ENCODE assay signal across 11 cellular contexts in genomic region chr19:18150776-18151624, GRCh38. TPM values are rescaled to one million over a fixed set of nuclear protein-coding genes. Genes with fewer than 3 reads are reported as not detected.
DNase-seq lines count a peak whose midpoint lies in the region; ATAC-seq and TF ChIP-seq lines count a peak whose summit lies in the region.
"Had no signal": no experiment of that assay in that cellular context is flagged by ENCODE, and none has a peak within 500 bp of the region (broad histone marks: within the 10 kb centered on the region; RNA-seq: fewer than 3 reads in every experiment).

No MANE protein-coding gene starts in this region.

- intact Hi-C loops in stomach (cut with DNase I; ENCODE audit: low total_unique reads): no loop called here

- ATAC-seq in activated T-cell treated with anti-CD3 and anti-CD28 coated beads, Interleukin-2, amount 50 U/mL, for 72 hours (replicated peaks in 1 of 2): no peak
- no peak for ATAC-seq in activated CD8-positive, alpha-beta T cell treated with anti-CD3 and anti-CD28 coated beads, Interleukin-2, amount 10 ng/mL, durations not matched to agents 7 days and 5 days
- ATAC-seq in GM18868 (IDR thresholded peaks at IDR 0.05; ENCODE audit: unreplicated experiment): no peak
- ATAC-seq: left cardiac atrium had no signal

- peaks cover 27 to 41% (median 38%) of the 10 kb centered on the region in 4 donors for H3K4me1 ChIP-seq in stomach

- H3K4me3 Mint-ChIP-seq in activated T-cell treated with anti-CD3 and anti-CD28 coated beads, Interleukin-2, amount 50 U/mL, for 72 hours: peak overlapping the region; percentile 73 to 79
- peak overlapping the region; percentile 79 for H3K4me3 Mint-ChIP-seq in activated CD8-positive, alpha-beta T cell treated with anti-CD3 and anti-CD28 coated beads, Interleukin-2, amount 10 ng/mL, durations not matched to agents 7 days and 5 days
- H3K4me3 Mint-ChIP-seq in glutamatergic neuron (ENCODE audit: unreplicated experiment): peak overlapping the region; percentile 7

- no peaks in the 10 kb centered on the region for H3K9me3 ChIP-seq in stomach

- peaks cover 24% of the 10 kb centered on the region for H3K4me1 Mint-ChIP-seq in activated T-cell treated with anti-CD3 and anti-CD28 coated beads, Interleukin-2, amount 50 U/mL, for 72 hours (ENCODE audit: low read depth)
- H3K4me1 Mint-ChIP-seq in activated CD8-positive, alpha-beta T cell treated with anti-CD3 and anti-CD28 coated beads, Interleukin-2, amount 10 ng/mL, durations not matched to agents 7 days and 5 days (ENCODE audit: low read depth): peaks cover 30% of the 10 kb centered on the region
- H3K4me1 Mint-ChIP-seq in glutamatergic neuron (ENCODE audit: low read depth, unreplicated experiment): peaks cover 7% of the 10 kb centered on the region

- H3K9me3 Mint-ChIP-seq in activated T-cell treated with anti-CD3 and anti-CD28 coated beads, Interleukin-2, amount 50 U/mL, for 72 hours: no peaks in the 10 kb centered on the region
- H3K9me3 Mint-ChIP-seq in activated CD8-positive, alpha-beta T cell treated with anti-CD3 and anti-CD28 coated beads, Interleukin-2, amount 10 ng/mL, durations not matched to agents 7 days and 5 days (ENCODE audit: insufficient read depth): no peaks in the 10 kb centered on the region
- H3K9me3 Mint-ChIP-seq in glutamatergic neuron (ENCODE audit: unreplicated experiment): peaks cover 4% of the 10 kb centered on the region

- no peak for TF ChIP-seq EP300 in stomach (IDR thresholded peaks at IDR 0.05)

- peak overlapping the region in 3 of 5 donors; percentile 91 to 96 (median 93) for H3K27ac ChIP-seq in stomach

- no peak for TF ChIP-seq POLR2A in stomach (IDR thresholded peaks at IDR 0.05)

- no peak overlapping the region for H3K4me3 ChIP-seq in stomach

- peaks cover 2 to 47% (median 38%) of the 10 kb centered on the region in 4 donors for H3K36me3 ChIP-seq in stomach

- 75 to 89% (median 88%) methylated on average over 12 to 18 of the region's 18 CpGs for WGBS in stomach, 5 donors

- peak overlapping the region; percentile 64 for H3K27ac Mint-ChIP-seq in activated T-cell treated with anti-CD3 and anti-CD28 coated beads, Interleukin-2, amount 50 U/mL, for 72 hours
- H3K27ac Mint-ChIP-seq in activated CD8-positive, alpha-beta T cell treated with anti-CD3 and anti-CD28 coated beads, Interleukin-2, amount 10 ng/mL, durations not matched to agents 7 days and 5 days: peak overlapping the region; percentile 98
- no peak overlapping the region for H3K27ac Mint-ChIP-seq in glutamatergic neuron (ENCODE audit: unreplicated experiment)

- no peaks in the 10 kb centered on the region for H3K27me3 Mint-ChIP-seq in activated T-cell treated with anti-CD3 and anti-CD28 coated beads, Interleukin-2, amount 50 U/mL, for 72 hours (ENCODE audit: low read depth)
- no peaks in the 10 kb centered on the region for H3K27me3 Mint-ChIP-seq in activated CD8-positive, alpha-beta T cell treated with anti-CD3 and anti-CD28 coated beads, Interleukin-2, amount 10 ng/mL, durations not matched to agents 7 days and 5 days (ENCODE audit: low read depth)
- peaks cover 7% of the 10 kb centered on the region for H3K27me3 Mint-ChIP-seq in glutamatergic neuron (ENCODE audit: unreplicated experiment)

- CTCF ChIA-PET in activated CD8-positive, alpha-beta T cell treated with anti-CD3 and anti-CD28 coated beads, Interleukin-2, amount 10 ng/mL, durations not matched to agents 7 days and 5 days (lab: Charles Lee): interaction anchor here (0.7 to 3.0 kb wide), 14 partner anchors 9 to 281 kb away, joined by 3 to 15 read pairs (median 5); partner anchors contain the start of gene RAB3A

- H3K36me3 Mint-ChIP-seq in activated T-cell treated with anti-CD3 and anti-CD28 coated beads, Interleukin-2, amount 50 U/mL, for 72 hours (ENCODE audit: insufficient read depth in 2 of 2): peaks cover 0 to 4% of the 10 kb centered on the region in 2 donors
- H3K36me3 Mint-ChIP-seq in activated CD8-positive, alpha-beta T cell treated with anti-CD3 and anti-CD28 coated beads, Interleukin-2, amount 10 ng/mL, durations not matched to agents 7 days and 5 days (ENCODE audit: low read depth): peaks cover 27% of the 10 kb centered on the region
- H3K36me3 Mint-ChIP-seq in glutamatergic neuron (ENCODE audit: unreplicated experiment): no peaks in the 10 kb centered on the region

- H3K27me3 ChIP-seq in stomach: no peaks in the 10 kb centered on the region

- DNase-seq in activated T-cell treated with anti-CD3 and anti-CD28 coated beads, Interleukin-2, amount 50 U/mL, for 72 hours: no peak
- no peak for DNase-seq in activated T-cell treated with anti-CD3 and anti-CD28 coated beads, Interleukin-2, amount 50 U/mL, for 48 hours
- DNase-seq in activated CD8-positive, alpha-beta T cell treated with anti-CD3 and anti-CD28 coated beads, Interleukin-2, amount 10 ng/mL, durations not matched to agents 7 days and 5 days: no peak
- DNase-seq in glutamatergic neuron: no peak
- DNase-seq in stomach: no peak
- no peak for DNase-seq in NCI-H146 (lab: John Stamatoyannopoulos, UW)
- no peak for DNase-seq in mucosa of gallbladder (ENCODE audit: low spot score)
- DNase-seq: left cardiac atrium, NCI-H1105 treated with DMSO at 0.1 percent for 48 hours, SHP77 treated with DMSO at 0.1 percent for 48 hours had no signal

- TF ChIP-seq CTCF in glutamatergic neuron (IDR thresholded peaks at IDR 0.05; ENCODE audit: partially characterized antibody, unreplicated experiment): no peak
- no peak for TF ChIP-seq CTCF in stomach (IDR thresholded peaks at IDR 0.05)

- POLR2A ChIA-PET in activated CD8-positive, alpha-beta T cell treated with anti-CD3 and anti-CD28 coated beads, Interleukin-2, amount 10 ng/mL, durations not matched to agents 7 days and 5 days (lab: Charles Lee): interaction anchor here (2.0 to 2.2 kb wide), 4 partner anchors 9 to 62 kb away, joined by 8 to 14 read pairs (median 10); no protein-coding TSS in a partner anchor

RNA-seq across cellular contexts. Expression of gene PIK3R2, which starts 2.0 kb away (rescaled TPM):
- 10 to 100 TPM; 13.3 to 15.4 TPM for total RNA-seq in activated T-cell treated with anti-CD3 and anti-CD28 coated beads, Interleukin-2, amount 50 U/mL, for 72 hours
- 1 to 10 TPM; 7.8 to 9.2 TPM for total RNA-seq in activated CD8-positive, alpha-beta T cell treated with anti-CD3 and anti-CD28 coated beads, Interleukin-2, amount 10 ng/mL, durations not matched to agents 7 days and 5 days
- total RNA-seq in glutamatergic neuron (ENCODE audit: unreplicated experiment) (36.4 TPM), stomach (100 to 1,000 TPM in 1 of 5 donors, 10 to 100 TPM in 3, 1 to 10 TPM in 1; 6.6 to 490 (median 22.2) TPM), mucosa of gallbladder (74.2 TPM)
- polyA plus RNA-seq in stomach: 1 to 10 TPM; 2.0 to 5.5 (median 2.6) TPM

RNA-seq across cellular contexts. Expression of gene IFI30, which starts 22.6 kb away (rescaled TPM):
- total RNA-seq in activated T-cell treated with anti-CD3 and anti-CD28 coated beads, Interleukin-2, amount 50 U/mL, for 72 hours: 10 to 100 TPM; 10.2 to 11.4 TPM
- total RNA-seq in activated CD8-positive, alpha-beta T cell treated with anti-CD3 and anti-CD28 coated beads, Interleukin-2, amount 10 ng/mL, durations not matched to agents 7 days and 5 days: 10 to 100 TPM; 67.4 to 72.3 TPM
- total RNA-seq in glutamatergic neuron (ENCODE audit: unreplicated experiment) (0.76 TPM), stomach (100 to 1,000 TPM in 1 of 5 donors, 10 to 100 TPM in 3, not detected in 1; 37.3 to 199 (median 43.9) TPM), mucosa of gallbladder (44.7 TPM)
- polyA plus RNA-seq in stomach: 100 to 1,000 TPM in 1 of 3 donors, 10 to 100 TPM in 2; 53.2 to 103 (median 82.9) TPM

RNA-seq across cellular contexts. Expression of gene MPV17L2, which starts 42.0 kb away (rescaled TPM):
- 10 to 100 TPM in 1 of 2 donors, 1 to 10 TPM in 1; 9.8 to 10.1 TPM for total RNA-seq in activated T-cell treated with anti-CD3 and anti-CD28 coated beads, Interleukin-2, amount 50 U/mL, for 72 hours
- 10 to 100 TPM in 1 of 2 experiments, 1 to 10 TPM in 1; 9.2 to 10.9 TPM for total RNA-seq in activated CD8-positive, alpha-beta T cell treated with anti-CD3 and anti-CD28 coated beads, Interleukin-2, amount 10 ng/mL, durations not matched to agents 7 days and 5 days
- total RNA-seq in glutamatergic neuron (ENCODE audit: unreplicated experiment) (17.9 TPM), stomach (100 to 1,000 TPM in 1 of 5 donors, 10 to 100 TPM in 2, 1 to 10 TPM in 2; 5.9 to 200 (median 13.0) TPM), mucosa of gallbladder (9.3 TPM)
- polyA plus RNA-seq in stomach: 10 to 100 TPM; 11.6 to 15.4 (median 13.3) TPM

RNA-seq across cellular contexts. Expression of gene RAB3A, which starts 52.8 kb away (rescaled TPM):
- total RNA-seq in activated T-cell treated with anti-CD3 and anti-CD28 coated beads, Interleukin-2, amount 50 U/mL, for 72 hours: 1 to 10 TPM; 1.8 to 1.9 TPM
- total RNA-seq in activated CD8-positive, alpha-beta T cell treated with anti-CD3 and anti-CD28 coated beads, Interleukin-2, amount 10 ng/mL, durations not matched to agents 7 days and 5 days: 1 to 10 TPM; 5.6 to 6.2 TPM
- 77.4 TPM for total RNA-seq in glutamatergic neuron (ENCODE audit: unreplicated experiment)
- total RNA-seq in stomach: 1 to 10 TPM in 3 of 5 donors, under 1 TPM in 1, not detected in 1; 0.87 to 2.2 (median 1.7) TPM
- 1 to 10 TPM; 1.4 to 2.2 (median 2.0) TPM for polyA plus RNA-seq in stomach
- total RNA-seq in mucosa of gallbladder: 5.5 TPM

RNA-seq across cellular contexts. Expression of gene MAST3, which starts 53.4 kb away (rescaled TPM):
- 10 to 100 TPM; 22.4 to 23.2 TPM for total RNA-seq in activated T-cell treated with anti-CD3 and anti-CD28 coated beads, Interleukin-2, amount 50 U/mL, for 72 hours
- 10 to 100 TPM; 22.9 to 25.1 TPM for total RNA-seq in activated CD8-positive, alpha-beta T cell treated with anti-CD3 and anti-CD28 coated beads, Interleukin-2, amount 10 ng/mL, durations not matched to agents 7 days and 5 days
- total RNA-seq in glutamatergic neuron (ENCODE audit: unreplicated experiment): 16.6 TPM
- 10 to 100 TPM in 3 of 5 donors, 1 to 10 TPM in 2; 1.7 to 29.0 (median 10.7) TPM for total RNA-seq in stomach
- polyA plus RNA-seq in stomach: 1 to 10 TPM; 1.8 to 4.0 (median 1.9) TPM
- total RNA-seq in mucosa of gallbladder: 24.5 TPM

Comparison
In these comparisons a context has a peak if more than half of its experiments do, and no peak if none do; other contexts are left out.
1. H3K4me3 Mint-ChIP-seq: peak in every context shown above with its lines; median percentile 79 in activated CD8-positive, alpha-beta T cell treated with anti-CD3 and anti-CD28 coated beads, Interleukin-2, amount 10 ng/mL, durations not matched to agents 7 days and 5 days; 76 in activated T-cell treated with anti-CD3 and anti-CD28 coated beads, Interleukin-2, amount 50 U/mL, for 72 hours; 7 in glutamatergic neuron.